Comparison of ENCODE assay signal across 8 cellular contexts in genomic region chr10:119872610-119872859, GRCh38. TPM values are rescaled to one million over a fixed set of nuclear protein-coding genes. Genes with fewer than 3 reads are reported as not detected.
DNase-seq lines count a peak whose midpoint lies in the region; ATAC-seq and TF ChIP-seq lines count a peak whose summit lies in the region.

TSS of gene MCMBP (minus strand) at chr10:119872843. CDS start at chr10:119872584, 259 bp downstream.

- peaks cover 44% of the 10 kb centered on the region for H3K79me2 ChIP-seq in OCI-LY1 (ENCODE audit: insufficient read depth, low read length)

- POLR2A ChIA-PET in naive thymus-derived CD4-positive, alpha-beta T cell (lab: Charles Lee), result interaction anchor here (0.6 to 3.2 kb wide), 19 partner anchors 8 to 1118 kb away, joined by 3 to 61 read pairs (median 4); partner anchors contain the start of genes BAG3, CACUL1, INPP5F and SEC23IP

- peak within 1 kb of the TSS; percentile 93 for H3K4me3 Mint-ChIP-seq in activated naive CD4-positive, alpha-beta T cell treated with anti-CD3 and anti-CD28 coated beads, Interleukin-2, amount 50 U/mL, for 24 hours
- H3K4me3 Mint-ChIP-seq in naive thymus-derived CD4-positive, alpha-beta T cell, result peak within 1 kb of the TSS; percentile 87 to 93 (median 91)

- no peaks in the 10 kb centered on the region for H3K27me3 Mint-ChIP-seq in activated naive CD4-positive, alpha-beta T cell treated with anti-CD3 and anti-CD28 coated beads, Interleukin-2, amount 50 U/mL, for 24 hours
- H3K27me3 Mint-ChIP-seq in naive thymus-derived CD4-positive, alpha-beta T cell, result peaks cover 0 to 3% (median 0%) of the 10 kb centered on the region in 5 donors

- no peaks in the 10 kb centered on the region for H3K9me3 Mint-ChIP-seq in activated naive CD4-positive, alpha-beta T cell treated with anti-CD3 and anti-CD28 coated beads, Interleukin-2, amount 50 U/mL, for 24 hours
- H3K9me3 Mint-ChIP-seq in naive thymus-derived CD4-positive, alpha-beta T cell, result peaks cover 0 to 2% (median 0%) of the 10 kb centered on the region in 11 donors

- no peak for DNase-seq in activated naive CD4-positive, alpha-beta T cell (lab: John Stamatoyannopoulos, UW)
- DNase-seq in naive thymus-derived CD4-positive, alpha-beta T cell, result no peak
- DNase-seq in NCI-H2107 treated with DMSO at 0.1 percent for 48 hours (lab: John Stamatoyannopoulos, UW; ENCODE audit: unreplicated experiment), result no peak
- no peak for DNase-seq in activated CD4-positive, alpha-beta T cell treated with anti-CD3 and anti-CD28 coated beads, Interleukin-2, amount 50 U/mL, for 48 hours
- DNase-seq in activated effector memory CD4-positive, alpha-beta T cell treated with Interleukin-2 at 50 U/mL for 16 hours, result no peak

- peak within 1 kb of the TSS; percentile 75 for H3K9ac ChIP-seq in OCI-LY1 (ENCODE audit: low read length)

- in situ Hi-C loops in endometrial microvascular endothelial cells (cut with HindIII; ENCODE audit: inconsistent ontology term, low pct_unique_long_range_greater_than_20kb, low sequenced_read_pairs), result no loop called here

- H3K9me3 ChIP-seq in OCI-LY1 (ENCODE audit: low read length), result no peaks in the 10 kb centered on the region
- H3K9me3 ChIP-seq in naive thymus-derived CD4-positive, alpha-beta T cell (ENCODE audit: control insufficient read depth in 2 of 3, low read length in 3 of 3), result no peaks in the 10 kb centered on the region

- H3K4me2 ChIP-seq in OCI-LY1 (ENCODE audit: low read length), result peak within 1 kb of the TSS; percentile 86

- H3K36me3 ChIP-seq in OCI-LY1 (ENCODE audit: insufficient read depth, low read length), result no peaks in the 10 kb centered on the region
- H3K36me3 ChIP-seq in naive thymus-derived CD4-positive, alpha-beta T cell (ENCODE audit: control insufficient read depth in 2 of 3, insufficient read depth in 3 of 3, low read length in 3 of 3), result no peaks in the 10 kb centered on the region

- peaks cover 1% of the 10 kb centered on the region for H3K36me3 Mint-ChIP-seq in activated naive CD4-positive, alpha-beta T cell treated with anti-CD3 and anti-CD28 coated beads, Interleukin-2, amount 50 U/mL, for 24 hours
- H3K36me3 Mint-ChIP-seq in naive thymus-derived CD4-positive, alpha-beta T cell, result peaks cover 0 to 8% (median 0%) of the 10 kb centered on the region in 5 donors

- H3K27ac ChIP-seq in OCI-LY1 (ENCODE audit: low read depth, low read length, poor library complexity, severe bottlenecking), result peak within 1 kb of the TSS; percentile 58
- H3K27ac ChIP-seq in naive thymus-derived CD4-positive, alpha-beta T cell (ENCODE audit: low read depth, low read length), result peak within 1 kb of the TSS; percentile 84

- H3K27me3 ChIP-seq in OCI-LY1 (ENCODE audit: insufficient read depth, low read length), result no peaks in the 10 kb centered on the region
- H3K27me3 ChIP-seq in naive thymus-derived CD4-positive, alpha-beta T cell (ENCODE audit: control insufficient read depth in 2 of 2, insufficient read depth in 2 of 2, low read length in 2 of 2), result no peaks in the 10 kb centered on the region

- intact Hi-C loops in naive thymus-derived CD4-positive, alpha-beta T cell (cut with micrococcal nuclease), result loop anchor here (1.0 to 10.0 kb wide), 16 partner anchors 12 to 1530 kb away; partner anchors contain the start of genes BAG3 (in 2 of the 2), EIF3A (in 2 of the 2), INPP5F (in 2 of the 2) and RGS10 (in 2 of the 2)

- TF ChIP-seq CTCF in OCI-LY1 (IDR thresholded peaks at IDR 0.05; ENCODE audit: low read length), result no peak

- peak within 1 kb of the TSS; percentile 77 for H3K4me3 ChIP-seq in OCI-LY1 (ENCODE audit: low read depth, low read length, poor library complexity, severe bottlenecking)
- peak within 1 kb of the TSS; percentile 97 for H3K4me3 ChIP-seq in naive thymus-derived CD4-positive, alpha-beta T cell (ENCODE audit: low read length)

- CTCF ChIA-PET in naive thymus-derived CD4-positive, alpha-beta T cell (lab: Charles Lee), result interaction anchor here (0.8 to 5.3 kb wide), 3 partner anchors 12 to 20 kb away, joined by 3 to 28 read pairs (median 4); partner anchors contain the start of gene SEC23IP

- no peaks in the 10 kb centered on the region for H4K20me1 ChIP-seq in OCI-LY1 (ENCODE audit: insufficient read depth, low read length)

- H3K4me1 Mint-ChIP-seq in activated naive CD4-positive, alpha-beta T cell treated with anti-CD3 and anti-CD28 coated beads, Interleukin-2, amount 50 U/mL, for 24 hours, result peaks cover 44% of the 10 kb centered on the region
- peaks cover 26 to 51% (median 47%) of the 10 kb centered on the region in 7 donors for H3K4me1 Mint-ChIP-seq in naive thymus-derived CD4-positive, alpha-beta T cell

- no peaks in the 10 kb centered on the region for H3K9me2 ChIP-seq in OCI-LY1 (ENCODE audit: low read depth, low read length)

- peak within 1 kb of the TSS; percentile 59 for H2AFZ ChIP-seq in OCI-LY1 (ENCODE audit: low read length)

- no peaks in the 10 kb centered on the region for H3F3A ChIP-seq in OCI-LY1 (ENCODE audit: insufficient read depth, low read length)

- peaks cover 50% of the 10 kb centered on the region for H3K4me1 ChIP-seq in OCI-LY1 (ENCODE audit: insufficient read depth, low read length, severe bottlenecking)
- peaks cover 22 to 28% of the 10 kb centered on the region in 2 donors for H3K4me1 ChIP-seq in naive thymus-derived CD4-positive, alpha-beta T cell (ENCODE audit: control insufficient read depth in 2 of 2, insufficient read depth in 2 of 2, low read length in 2 of 2)

- ATAC-seq in naive thymus-derived CD4-positive, alpha-beta T cell, result no peak

- peak within 1 kb of the TSS; percentile 89 for H3K27ac Mint-ChIP-seq in activated naive CD4-positive, alpha-beta T cell treated with anti-CD3 and anti-CD28 coated beads, Interleukin-2, amount 50 U/mL, for 24 hours
- peak within 1 kb of the TSS; percentile 79 to 95 (median 92) for H3K27ac Mint-ChIP-seq in naive thymus-derived CD4-positive, alpha-beta T cell

RNA-seq across cellular contexts. Expression of gene MCMBP, which starts in this region (rescaled TPM):
- total RNA-seq in endometrial microvascular endothelial cells (ENCODE audit: inconsistent ontology term), result 77.7 TPM
- total RNA-seq in naive thymus-derived CD4-positive, alpha-beta T cell, result 10 to 100 TPM; 30.5 to 82.8 (median 42.6) TPM
- polyA plus RNA-seq in naive thymus-derived CD4-positive, alpha-beta T cell, result 10 to 100 TPM; 47.6 to 67.7 TPM
